Comparison of ENCODE assay signal across 1 cellular context in the genomic region with DNA sequence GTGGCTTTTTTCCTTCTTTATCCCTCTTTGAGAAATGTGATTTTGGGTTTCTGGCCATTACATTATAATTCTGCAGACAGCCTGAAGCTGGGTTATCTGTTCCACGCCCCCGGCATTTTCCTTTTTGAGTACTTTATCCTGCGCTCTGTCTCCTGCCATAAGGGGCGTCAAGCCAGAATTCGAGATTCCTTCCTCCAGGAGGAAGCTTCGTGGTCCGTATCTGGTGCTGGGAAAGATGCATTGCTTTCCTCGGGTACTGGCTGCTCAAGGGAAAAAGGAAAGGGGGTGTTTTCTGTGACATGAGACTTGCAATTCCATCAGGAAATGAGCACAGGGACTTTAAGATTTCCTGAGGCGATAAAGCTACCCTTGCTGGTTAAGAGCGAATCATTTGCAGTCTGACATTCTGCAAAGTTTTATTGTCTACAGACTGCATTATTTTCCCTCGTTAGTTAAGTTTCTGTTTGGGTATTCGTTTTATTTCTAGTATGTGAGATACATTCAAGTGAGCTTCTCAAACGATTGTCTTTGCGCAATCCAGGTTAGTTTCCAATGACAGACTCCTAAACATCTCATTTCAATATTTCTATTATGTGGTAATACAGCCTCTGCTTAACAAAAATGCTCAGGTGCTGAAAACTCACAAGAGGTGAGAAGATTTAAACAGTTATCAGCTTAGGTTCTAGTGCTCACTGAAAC.
TF ChIP-seq lines count a peak whose summit lies in the region.

No MANE protein-coding gene starts in this region.

TF ChIP-seq in K562, 482 proteins besides CTCF, POLR2A, EP300 and RAD21:
- TF ChIP-seq MTA1 (IDR thresholded peaks at IDR 0.05; ENCODE audit: borderline replicate concordance) (no peak), RBM22 (IDR thresholded peaks at IDR 0.05; ENCODE audit: low read depth, low read length, poor library complexity, severe bottlenecking) (no peak), SMARCA4 (IDR thresholded peaks at IDR 0.05) (0 out of 2 replicates have a peak, but pooled peaks have one; percentile 24), CEBPG (CRISPR knock-in tag; IDR thresholded peaks at IDR 0.05) (no peak), CEBPG (tag; conservative IDR thresholded peaks at IDR 0.05 in 1 of 2, IDR thresholded peaks at IDR 0.05 in 1 of 2) (peak; percentile 13 to 63; a peak in 2 of 4 replicates), EGR1 (conservative IDR thresholded peaks at IDR 0.05) (peak; percentile 49; the same call in 1 of the 2 replicates), GATA2 (CRISPR knock-in tag; IDR thresholded peaks at IDR 0.05) (peak; percentile 44; the same call in 1 of the 2 replicates), CEBPB (tag; IDR thresholded peaks at IDR 0.05) (peak; percentile 79)
